Comparison of ENCODE assay signal across 2 cellular contexts in genomic region chr16:4573926-4574325, GRCh38.
TF ChIP-seq lines count a peak whose summit lies in the region.
"Not testable (repeated sequence)": the region's sequence is repeated elsewhere in the genome, so short reads cannot be mapped to it uniquely, and the experiment has no call there.

No MANE protein-coding gene starts in this region.

- H3K36me3 ChIP-seq in BLaER1; HEK293 (ENCODE audit: control insufficient read depth in 2 of 2, insufficient read depth in 1 of 2, low read length in 2 of 2): not testable (repeated sequence)

- not testable (repeated sequence) for H3K27me3 ChIP-seq in BLaER1

- TF ChIP-seq CTCF in HEK293 (tag by site-specific recombination; IDR thresholded peaks at IDR 0.05): not testable (repeated sequence)

- H4K20me1 ChIP-seq in BLaER1: not testable (repeated sequence)

- peaks cover 36% of the 10 kb centered on the region for H3K4me1 ChIP-seq in BLaER1
- H3K4me1 ChIP-seq in HEK293 (ENCODE audit: control insufficient read depth, insufficient read depth, low read length): not testable (repeated sequence)

- H3K4me2 ChIP-seq in BLaER1: not testable (repeated sequence)

- CTCF ChIA-PET in HEK293 (lab: Yijun Ruan, JAX): interaction anchor here (0.7 to 3.4 kb wide), 4 partner anchors 11 to 67 kb away, joined by 3 to 16 read pairs (median 5); no protein-coding TSS in a partner anchor

- not testable (repeated sequence) for H3K9me3 ChIP-seq in BLaER1; HEK293 (ENCODE audit: control insufficient read depth, insufficient read depth, low read depth, low read length)

- peak overlapping the region; percentile 30; the same call in 1 of the 2 replicates for H3K27ac ChIP-seq in BLaER1
- not testable (repeated sequence) for H3K27ac ChIP-seq in HEK293 (ENCODE audit: extremely low read depth, low read depth, low read length)

- POLR2A ChIA-PET in HEK293 (lab: Yijun Ruan, JAX): not testable (repeated sequence)

- not testable (repeated sequence) for H3K9ac ChIP-seq in BLaER1

- H3K4me3 ChIP-seq in BLaER1; HEK293 (ENCODE audit: low read depth, low read length): not testable (repeated sequence)

TF ChIP-seq in HEK293, 187 proteins besides CTCF, POLR2A, EP300 and RAD21:
- TF ChIP-seq SCRT1 (tag by site-specific recombination; IDR thresholded peaks at IDR 0.05; ENCODE audit: borderline replicate concordance) (0 out of 2 replicates have a peak, but pooled peaks have one; percentile 8), SCRT2 (tag by site-specific recombination; IDR thresholded peaks at IDR 0.05) (peak; percentile 68), ZNF239 (tag by site-specific recombination; IDR thresholded peaks at IDR 0.05) (peak; percentile 66)
